1 cellular context compared by ENCODE assay signal in the genomic region with DNA sequence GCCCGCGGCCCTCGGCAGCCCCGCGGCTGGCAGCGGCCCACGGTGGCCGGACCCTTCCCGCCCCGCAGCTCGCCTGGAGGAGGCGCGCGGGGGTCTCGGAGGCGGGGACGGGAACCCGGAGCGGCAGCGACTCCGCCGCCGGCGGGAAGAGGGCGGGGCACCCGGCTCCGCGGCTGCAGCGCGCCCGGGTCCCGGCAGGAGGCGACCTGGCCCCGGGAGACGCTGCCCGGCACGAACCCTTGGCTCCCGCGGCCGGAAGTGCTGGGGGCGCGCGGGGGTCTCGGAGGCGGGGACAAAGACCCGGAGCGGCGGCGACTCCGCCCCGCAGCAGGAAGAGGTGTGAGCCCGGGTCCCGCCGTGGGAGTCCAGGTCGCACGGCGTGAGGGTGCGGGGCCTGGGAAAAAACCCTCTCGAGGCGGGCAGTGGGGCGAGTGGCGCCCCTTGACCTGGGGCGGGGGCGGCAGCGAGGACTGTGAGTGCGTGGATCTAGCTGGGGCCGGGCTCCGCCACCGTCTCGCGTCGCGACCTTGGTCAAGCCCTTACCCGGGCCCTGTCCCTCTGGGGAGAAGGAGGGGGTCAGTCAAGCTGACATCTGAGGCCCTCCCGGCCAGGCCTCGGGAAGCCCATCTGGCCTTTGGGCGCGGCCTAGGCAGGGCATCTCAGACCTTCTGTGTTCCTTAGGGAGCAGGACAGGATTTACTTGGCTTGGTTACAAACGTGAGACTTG.
A peak's percentile ranks its signal among the peaks of the same experiment; 100 is the strongest.
TF ChIP-seq lines count a peak whose summit lies in the region.

A gene (minus strand): TSS at position 151 of the 727 bp plus-strand sequence. CDS start 230 bp downstream, outside the sequence.

TF ChIP-seq in HepG2, 621 proteins besides CTCF, POLR2A, EP300 and RAD21 (continued from another document and continues in another):
- no peak for TF ChIP-seq ZNF207 (IDR thresholded peaks at IDR 0.05; ENCODE audit: borderline replicate concordance)
- TF ChIP-seq TEAD2 (CRISPR knock-in tag; IDR thresholded peaks at IDR 0.05) = no peak
- TF ChIP-seq, protein P1, sequence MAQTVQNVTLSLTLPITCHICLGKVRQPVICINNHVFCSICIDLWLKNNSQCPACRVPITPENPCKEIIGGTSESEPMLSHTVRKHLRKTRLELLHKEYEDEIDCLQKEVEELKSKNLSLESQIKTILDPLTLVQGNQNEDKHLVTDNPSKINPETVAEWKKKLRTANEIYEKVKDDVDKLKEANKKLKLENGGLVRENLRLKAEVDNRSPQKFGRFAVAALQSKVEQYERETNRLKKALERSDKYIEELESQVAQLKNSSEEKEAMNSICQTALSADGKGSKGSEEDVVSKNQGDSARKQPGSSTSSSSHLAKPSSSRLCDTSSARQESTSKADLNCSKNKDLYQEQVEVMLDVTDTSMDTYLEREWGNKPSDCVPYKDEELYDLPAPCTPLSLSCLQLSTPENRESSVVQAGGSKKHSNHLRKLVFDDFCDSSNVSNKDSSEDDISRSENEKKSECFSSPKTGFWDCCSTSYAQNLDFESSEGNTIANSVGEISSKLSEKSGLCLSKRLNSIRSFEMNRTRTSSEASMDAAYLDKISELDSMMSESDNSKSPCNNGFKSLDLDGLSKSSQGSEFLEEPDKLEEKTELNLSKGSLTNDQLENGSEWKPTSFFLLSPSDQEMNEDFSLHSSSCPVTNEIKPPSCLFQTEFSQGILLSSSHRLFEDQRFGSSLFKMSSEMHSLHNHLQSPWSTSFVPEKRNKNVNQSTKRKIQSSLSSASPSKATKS (CRISPR knock-in tag; IDR thresholded peaks at IDR 0.05) = no peak
- no peak for TF ChIP-seq GTF2F1 (IDR thresholded peaks at IDR 0.05; ENCODE audit: low read length)
- TF ChIP-seq RARA (CRISPR knock-in tag; IDR thresholded peaks at IDR 0.05) = peak; percentile 30; the same call in 1 of the 2 replicates
- TF ChIP-seq, protein P2, sequence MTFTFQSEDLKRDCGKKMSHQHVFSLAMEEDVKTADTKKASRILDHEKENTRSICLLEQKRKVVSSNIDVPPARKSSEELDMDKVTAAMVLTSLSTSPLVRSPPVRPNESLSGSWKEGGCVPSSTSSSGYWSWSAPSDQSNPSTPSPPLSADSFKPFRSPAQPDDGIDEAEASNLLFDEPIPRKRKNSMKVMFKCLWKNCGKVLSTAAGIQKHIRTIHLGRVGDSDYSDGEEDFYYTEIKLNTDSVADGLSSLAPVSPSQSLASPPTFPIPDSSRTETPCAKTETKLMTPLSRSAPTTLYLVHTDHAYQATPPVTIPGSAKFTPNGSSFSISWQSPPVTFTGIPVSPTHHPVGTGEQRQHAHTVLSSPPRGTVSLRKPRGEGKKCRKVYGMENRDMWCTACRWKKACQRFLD (CRISPR knock-in tag; IDR thresholded peaks at IDR 0.05; ENCODE audit: borderline replicate concordance) = 0 out of 2 replicates have a peak, but pooled peaks have one; percentile 59
- TF ChIP-seq, protein P3, sequence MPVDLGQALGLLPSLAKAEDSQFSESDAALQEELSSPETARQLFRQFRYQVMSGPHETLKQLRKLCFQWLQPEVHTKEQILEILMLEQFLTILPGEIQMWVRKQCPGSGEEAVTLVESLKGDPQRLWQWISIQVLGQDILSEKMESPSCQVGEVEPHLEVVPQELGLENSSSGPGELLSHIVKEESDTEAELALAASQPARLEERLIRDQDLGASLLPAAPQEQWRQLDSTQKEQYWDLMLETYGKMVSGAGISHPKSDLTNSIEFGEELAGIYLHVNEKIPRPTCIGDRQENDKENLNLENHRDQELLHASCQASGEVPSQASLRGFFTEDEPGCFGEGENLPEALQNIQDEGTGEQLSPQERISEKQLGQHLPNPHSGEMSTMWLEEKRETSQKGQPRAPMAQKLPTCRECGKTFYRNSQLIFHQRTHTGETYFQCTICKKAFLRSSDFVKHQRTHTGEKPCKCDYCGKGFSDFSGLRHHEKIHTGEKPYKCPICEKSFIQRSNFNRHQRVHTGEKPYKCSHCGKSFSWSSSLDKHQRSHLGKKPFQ (CRISPR knock-in tag; IDR thresholded peaks at IDR 0.05; ENCODE audit: insufficient replicate concordance) = peak; percentile 33
- TF ChIP-seq SIX4 (CRISPR knock-in tag; IDR thresholded peaks at IDR 0.05) = no peak
- peak; percentile 47; the same call in 1 of the 2 replicates for TF ChIP-seq TBX2 (CRISPR knock-in tag; IDR thresholded peaks at IDR 0.05; ENCODE audit: borderline replicate concordance)
- TF ChIP-seq, protein P4, sequence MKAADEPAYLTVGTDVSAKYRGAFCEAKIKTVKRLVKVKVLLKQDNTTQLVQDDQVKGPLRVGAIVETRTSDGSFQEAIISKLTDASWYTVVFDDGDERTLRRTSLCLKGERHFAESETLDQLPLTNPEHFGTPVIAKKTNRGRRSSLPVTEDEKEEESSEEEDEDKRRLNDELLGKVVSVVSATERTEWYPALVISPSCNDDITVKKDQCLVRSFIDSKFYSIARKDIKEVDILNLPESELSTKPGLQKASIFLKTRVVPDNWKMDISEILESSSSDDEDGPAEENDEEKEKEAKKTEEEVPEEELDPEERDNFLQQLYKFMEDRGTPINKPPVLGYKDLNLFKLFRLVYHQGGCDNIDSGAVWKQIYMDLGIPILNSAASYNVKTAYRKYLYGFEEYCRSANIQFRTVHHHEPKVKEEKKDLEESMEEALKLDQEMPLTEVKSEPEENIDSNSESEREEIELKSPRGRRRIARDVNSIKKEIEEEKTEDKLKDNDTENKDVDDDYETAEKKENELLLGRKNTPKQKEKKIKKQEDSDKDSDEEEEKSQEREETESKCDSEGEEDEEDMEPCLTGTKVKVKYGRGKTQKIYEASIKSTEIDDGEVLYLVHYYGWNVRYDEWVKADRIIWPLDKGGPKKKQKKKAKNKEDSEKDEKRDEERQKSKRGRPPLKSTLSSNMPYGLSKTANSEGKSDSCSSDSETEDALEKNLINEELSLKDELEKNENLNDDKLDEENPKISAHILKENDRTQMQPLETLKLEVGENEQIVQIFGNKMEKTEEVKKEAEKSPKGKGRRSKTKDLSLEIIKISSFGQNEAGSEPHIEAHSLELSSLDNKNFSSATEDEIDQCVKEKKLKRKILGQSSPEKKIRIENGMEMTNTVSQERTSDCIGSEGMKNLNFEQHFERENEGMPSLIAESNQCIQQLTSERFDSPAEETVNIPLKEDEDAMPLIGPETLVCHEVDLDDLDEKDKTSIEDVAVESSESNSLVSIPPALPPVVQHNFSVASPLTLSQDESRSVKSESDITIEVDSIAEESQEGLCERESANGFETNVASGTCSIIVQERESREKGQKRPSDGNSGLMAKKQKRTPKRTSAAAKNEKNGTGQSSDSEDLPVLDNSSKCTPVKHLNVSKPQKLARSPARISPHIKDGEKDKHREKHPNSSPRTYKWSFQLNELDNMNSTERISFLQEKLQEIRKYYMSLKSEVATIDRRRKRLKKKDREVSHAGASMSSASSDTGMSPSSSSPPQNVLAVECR (CRISPR knock-in tag; IDR thresholded peaks at IDR 0.05; ENCODE audit: borderline replicate concordance) = peak; percentile 71; the same call in 1 of the 2 replicates
- 0 out of 2 replicates have a peak, but pooled peaks have one; percentile 39 for TF ChIP-seq ZNF891 (CRISPR knock-in tag; IDR thresholded peaks at IDR 0.05)
- TF ChIP-seq, protein P5, sequence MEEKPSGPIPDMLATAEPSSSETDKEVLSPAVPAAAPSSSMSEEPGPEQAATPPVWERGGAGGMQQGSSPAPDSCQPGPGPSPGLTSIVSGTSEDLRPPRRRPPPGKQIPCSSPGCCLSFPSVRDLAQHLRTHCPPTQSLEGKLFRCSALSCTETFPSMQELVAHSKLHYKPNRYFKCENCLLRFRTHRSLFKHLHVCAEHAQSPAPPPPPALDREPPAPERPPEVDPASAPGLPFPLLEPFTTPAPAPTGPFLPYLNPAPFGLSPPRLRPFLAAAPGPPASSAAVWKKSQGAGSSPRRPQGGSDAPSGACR (CRISPR knock-in tag; IDR thresholded peaks at IDR 0.05) = no peak; the same call in 1 of the 2 replicates
- no peak for TF ChIP-seq PHB2 (IDR thresholded peaks at IDR 0.05; ENCODE audit: partially characterized antibody)
- TF ChIP-seq SALL1 (CRISPR knock-in tag; IDR thresholded peaks at IDR 0.05) = peak; percentile 60
- no peak for TF ChIP-seq EEA1 (CRISPR knock-in tag; IDR thresholded peaks at IDR 0.05; ENCODE audit: borderline replicate concordance)
- peak; percentile 87 for TF ChIP-seq ZFY (CRISPR knock-in tag; IDR thresholded peaks at IDR 0.05)
- TF ChIP-seq, protein P6, sequence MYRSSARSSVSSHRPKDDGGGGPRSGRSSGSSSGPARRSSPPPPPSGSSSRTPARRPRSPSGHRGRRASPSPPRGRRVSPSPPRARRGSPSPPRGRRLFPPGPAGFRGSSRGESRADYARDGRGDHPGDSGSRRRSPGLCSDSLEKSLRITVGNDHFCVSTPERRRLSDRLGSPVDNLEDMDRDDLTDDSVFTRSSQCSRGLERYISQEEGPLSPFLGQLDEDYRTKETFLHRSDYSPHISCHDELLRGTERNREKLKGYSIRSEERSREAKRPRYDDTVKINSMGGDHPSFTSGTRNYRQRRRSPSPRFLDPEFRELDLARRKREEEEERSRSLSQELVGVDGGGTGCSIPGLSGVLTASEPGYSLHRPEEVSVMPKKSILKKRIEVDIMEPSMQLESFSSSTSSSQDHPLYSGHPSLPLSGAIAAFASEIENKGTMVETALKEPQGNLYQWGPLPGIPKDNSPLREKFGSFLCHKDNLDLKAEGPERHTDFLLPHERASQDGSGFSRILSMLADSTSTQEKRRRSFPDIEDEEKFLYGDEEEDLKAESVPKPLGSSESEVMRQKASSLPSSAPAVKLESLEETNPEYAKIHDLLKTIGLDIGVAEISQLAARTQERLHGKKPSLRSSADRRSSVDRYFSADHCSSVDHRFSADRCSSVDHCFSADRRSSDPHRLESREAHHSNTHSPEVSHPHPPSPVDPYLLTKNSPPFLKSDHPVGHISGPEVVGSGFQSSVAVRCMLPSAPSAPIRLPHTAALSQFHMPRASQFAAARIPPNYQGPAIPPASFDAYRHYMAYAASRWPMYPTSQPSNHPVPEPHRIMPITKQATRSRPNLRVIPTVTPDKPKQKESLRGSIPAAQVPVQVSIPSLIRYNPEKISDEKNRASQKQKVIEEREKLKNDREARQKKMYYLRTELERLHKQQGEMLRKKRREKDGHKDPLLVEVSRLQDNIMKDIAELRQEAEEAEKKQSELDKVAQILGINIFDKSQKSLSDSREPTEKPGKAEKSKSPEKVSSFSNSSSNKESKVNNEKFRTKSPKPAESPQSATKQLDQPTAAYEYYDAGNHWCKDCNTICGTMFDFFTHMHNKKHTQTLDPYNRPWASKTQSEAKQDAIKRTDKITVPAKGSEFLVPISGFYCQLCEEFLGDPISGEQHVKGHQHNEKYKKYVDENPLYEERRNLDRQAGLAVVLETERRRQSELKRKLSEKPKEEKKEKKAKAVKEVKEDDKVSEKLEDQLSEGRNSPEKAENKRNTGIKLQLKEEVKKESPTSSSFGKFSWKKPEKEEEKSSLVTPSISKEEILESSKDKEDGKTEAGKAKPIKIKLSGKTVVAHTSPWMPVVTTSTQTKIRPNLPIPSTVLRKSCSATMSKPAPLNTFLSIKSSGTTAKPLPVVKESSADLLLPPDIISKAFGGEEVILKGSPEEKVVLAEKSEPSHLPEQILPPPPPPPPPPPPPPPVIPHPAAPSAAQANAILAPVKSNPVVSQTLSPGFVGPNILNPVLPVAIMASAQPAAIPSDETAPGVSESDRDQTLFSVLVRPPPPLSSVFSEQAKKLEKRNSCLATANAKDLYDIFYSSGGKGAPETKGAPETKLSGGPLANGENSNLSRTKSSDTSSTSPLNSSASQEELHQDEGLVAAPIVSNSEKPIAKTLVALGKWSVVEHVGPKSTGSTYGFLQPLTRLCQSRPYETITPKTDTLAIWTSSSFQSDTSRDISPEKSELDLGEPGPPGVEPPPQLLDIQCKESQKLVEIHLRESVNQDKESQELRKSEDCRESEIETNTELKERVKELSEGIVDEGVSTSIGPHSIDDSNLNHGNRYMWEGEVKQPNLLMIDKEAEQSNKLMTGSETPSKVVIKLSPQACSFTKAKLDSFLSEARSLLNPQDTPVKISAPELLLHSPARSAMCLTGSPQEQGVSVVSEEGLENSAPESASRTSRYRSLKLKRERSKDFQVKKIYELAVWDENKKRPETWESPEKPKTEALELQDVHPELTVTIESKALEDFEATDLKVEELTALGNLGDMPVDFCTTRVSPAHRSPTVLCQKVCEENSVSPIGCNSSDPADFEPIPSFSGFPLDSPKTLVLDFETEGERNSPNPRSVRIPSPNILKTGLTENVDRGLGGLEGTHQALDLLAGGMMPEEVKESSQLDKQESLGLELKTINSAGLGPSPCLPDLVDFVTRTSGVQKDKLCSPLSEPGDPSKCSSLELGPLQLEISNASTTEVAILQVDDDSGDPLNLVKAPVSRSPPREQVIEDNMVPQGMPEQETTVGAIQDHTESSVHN (CRISPR knock-in tag; IDR thresholded peaks at IDR 0.05) = no peak
- peak; percentile 44; the same call in 1 of the 2 replicates for TF ChIP-seq TAF1 (CRISPR knock-in tag; IDR thresholded peaks at IDR 0.05)
- 0 out of 2 replicates have a peak, but pooled peaks have one; percentile 47 for TF ChIP-seq ZFP90 (CRISPR knock-in tag; IDR thresholded peaks at IDR 0.05; ENCODE audit: borderline replicate concordance)
- no peak for TF ChIP-seq ZNF550 (CRISPR knock-in tag; IDR thresholded peaks at IDR 0.05; ENCODE audit: borderline replicate concordance)
- TF ChIP-seq, protein P7, sequence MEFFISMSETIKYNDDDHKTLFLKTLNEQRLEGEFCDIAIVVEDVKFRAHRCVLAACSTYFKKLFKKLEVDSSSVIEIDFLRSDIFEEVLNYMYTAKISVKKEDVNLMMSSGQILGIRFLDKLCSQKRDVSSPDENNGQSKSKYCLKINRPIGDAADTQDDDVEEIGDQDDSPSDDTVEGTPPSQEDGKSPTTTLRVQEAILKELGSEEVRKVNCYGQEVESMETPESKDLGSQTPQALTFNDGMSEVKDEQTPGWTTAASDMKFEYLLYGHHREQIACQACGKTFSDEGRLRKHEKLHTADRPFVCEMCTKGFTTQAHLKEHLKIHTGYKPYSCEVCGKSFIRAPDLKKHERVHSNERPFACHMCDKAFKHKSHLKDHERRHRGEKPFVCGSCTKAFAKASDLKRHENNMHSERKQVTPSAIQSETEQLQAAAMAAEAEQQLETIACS (CRISPR knock-in tag; IDR thresholded peaks at IDR 0.05) = peak; percentile 57; the same call in 1 of the 2 replicates
- TF ChIP-seq, protein P8, sequence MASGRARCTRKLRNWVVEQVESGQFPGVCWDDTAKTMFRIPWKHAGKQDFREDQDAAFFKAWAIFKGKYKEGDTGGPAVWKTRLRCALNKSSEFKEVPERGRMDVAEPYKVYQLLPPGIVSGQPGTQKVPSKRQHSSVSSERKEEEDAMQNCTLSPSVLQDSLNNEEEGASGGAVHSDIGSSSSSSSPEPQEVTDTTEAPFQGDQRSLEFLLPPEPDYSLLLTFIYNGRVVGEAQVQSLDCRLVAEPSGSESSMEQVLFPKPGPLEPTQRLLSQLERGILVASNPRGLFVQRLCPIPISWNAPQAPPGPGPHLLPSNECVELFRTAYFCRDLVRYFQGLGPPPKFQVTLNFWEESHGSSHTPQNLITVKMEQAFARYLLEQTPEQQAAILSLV (CRISPR knock-in tag; IDR thresholded peaks at IDR 0.05; ENCODE audit: borderline replicate concordance) = peak; percentile 61; the same call in 1 of the 2 replicates
- TF ChIP-seq ZNF225 (CRISPR knock-in tag; IDR thresholded peaks at IDR 0.05) = peak; percentile 55; the same call in 1 of the 2 replicates
- TF ChIP-seq KAT7 (CRISPR knock-in tag; IDR thresholded peaks at IDR 0.05; ENCODE audit: borderline replicate concordance) = peak; percentile 38; the same call in 1 of the 2 replicates
- TF ChIP-seq, protein P9, sequence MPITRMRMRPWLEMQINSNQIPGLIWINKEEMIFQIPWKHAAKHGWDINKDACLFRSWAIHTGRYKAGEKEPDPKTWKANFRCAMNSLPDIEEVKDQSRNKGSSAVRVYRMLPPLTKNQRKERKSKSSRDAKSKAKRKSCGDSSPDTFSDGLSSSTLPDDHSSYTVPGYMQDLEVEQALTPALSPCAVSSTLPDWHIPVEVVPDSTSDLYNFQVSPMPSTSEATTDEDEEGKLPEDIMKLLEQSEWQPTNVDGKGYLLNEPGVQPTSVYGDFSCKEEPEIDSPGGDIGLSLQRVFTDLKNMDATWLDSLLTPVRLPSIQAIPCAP (CRISPR knock-in tag; IDR thresholded peaks at IDR 0.05; ENCODE audit: low read depth) = no peak
